In genomic region chr19:47158879-47159509, GRCh38 we compare ENCODE assay signal across 8 cellular contexts. TPM values are rescaled to one million over a fixed set of nuclear protein-coding genes. Genes with fewer than 3 reads are reported as not detected.
DNase-seq lines count a peak whose midpoint lies in the region; ATAC-seq and TF ChIP-seq lines count a peak whose summit lies in the region.

No MANE protein-coding gene starts in this region.

- H3K27me3 ChIP-seq in SJSA1 (replicated peaks) (no peaks in the 10 kb centered on the region), neural progenitor cell (no peaks in the 10 kb centered on the region)

- H3K4me1 Mint-ChIP-seq in chondrocyte (ENCODE audit: low read depth), result peaks cover 37% of the 10 kb centered on the region
- H3K4me1 Mint-ChIP-seq in neural progenitor cell, result peaks cover 38% of the 10 kb centered on the region

- no peak for ATAC-seq in HG02970 (IDR thresholded peaks at IDR 0.05; ENCODE audit: low FRiP score, unreplicated experiment)

- H2AFZ ChIP-seq in neural progenitor cell (replicated peaks), result no peak overlapping the region

- no peak overlapping the region for H3K9ac ChIP-seq in neural progenitor cell

- peaks cover 44% of the 10 kb centered on the region for H3K4me1 ChIP-seq in SJSA1 (replicated peaks)
- peaks cover 16% of the 10 kb centered on the region for H3K4me1 ChIP-seq in neural progenitor cell

- H3K36me3 Mint-ChIP-seq in chondrocyte (ENCODE audit: low read depth) (peaks cover 14% of the 10 kb centered on the region), neural progenitor cell (peaks cover 22% of the 10 kb centered on the region)

- H3K4me3 Mint-ChIP-seq in chondrocyte (ENCODE audit: unreplicated experiment), result peak overlapping the region; percentile 16
- no peak overlapping the region for H3K4me3 Mint-ChIP-seq in neural progenitor cell

- peaks cover 47% of the 10 kb centered on the region for H4K20me1 ChIP-seq in neural progenitor cell (ENCODE audit: low read depth)

- H3K27me3 Mint-ChIP-seq in chondrocyte (ENCODE audit: low read depth) (no peaks in the 10 kb centered on the region), neural progenitor cell (ENCODE audit: insufficient read depth, low read depth) (no peaks in the 10 kb centered on the region)

- H3K4me3 ChIP-seq in SJSA1 (no peak overlapping the region), neural progenitor cell (no peak overlapping the region)

- H3K27ac Mint-ChIP-seq in chondrocyte (ENCODE audit: unreplicated experiment) (peak overlapping the region; percentile 88), neural progenitor cell (peak overlapping the region; percentile 93)

- DNase-seq in AG20443 (ENCODE audit: low spot score) (peak; percentile 37), SJSA1 (ENCODE audit: low read depth in 1 of 2, low spot score in 2 of 2) (peak; percentile 53 to 70), chondrocyte (ENCODE audit: low spot score) (no peak), neural progenitor cell (ENCODE audit: low spot score) (no peak), NCI-H1048 (lab: John Stamatoyannopoulos, UW) (no peak), Ammon's horn (ENCODE audit: low spot score) (no peak), retina (no peak)

- H3K9me3 Mint-ChIP-seq in chondrocyte (ENCODE audit: low read depth) (no peaks in the 10 kb centered on the region), neural progenitor cell (no peaks in the 10 kb centered on the region)

- H3K9me3 ChIP-seq in SJSA1 (replicated peaks) (no peaks in the 10 kb centered on the region), neural progenitor cell (ENCODE audit: low read depth) (no peaks in the 10 kb centered on the region)

- H3K36me3 ChIP-seq in SJSA1 (peaks cover 85% of the 10 kb centered on the region), neural progenitor cell (peaks cover 16% of the 10 kb centered on the region)

- H3K27ac ChIP-seq in SJSA1 (peak overlapping the region; percentile 73), neural progenitor cell (no peak overlapping the region)

- peaks cover 90% of the 10 kb centered on the region for H3K79me2 ChIP-seq in neural progenitor cell (ENCODE audit: low read depth)

- no peak for TF ChIP-seq CTCF in chondrocyte (IDR thresholded peaks at IDR 0.05)
- TF ChIP-seq CTCF in neural progenitor cell (IDR thresholded peaks at IDR 0.05), result no peak

- H3F3A ChIP-seq in neural progenitor cell (ENCODE audit: low read depth), result peaks cover 35% of the 10 kb centered on the region

- H3K4me2 ChIP-seq in neural progenitor cell, result no peak overlapping the region

RNA-seq across cellular contexts. Expression of gene SAE1, which starts 28.4 kb away (rescaled TPM):
- total RNA-seq in SJSA1 (2014; rRNA removed; shearing (Covaris generic)), result 321 and 324 TPM in 2 replicates
- total RNA-seq in chondrocyte, result 91.2 to 107 TPM (median 95.7 TPM) in 3 replicates
- total RNA-seq in neural progenitor cell (ENCODE audit: low replicate concordance), result 258 and 305 TPM in 2 replicates

RNA-seq across cellular contexts. Expression of gene ZC3H4, which starts 45.4 kb away (rescaled TPM):
- total RNA-seq in SJSA1 (2014; rRNA removed; shearing (Covaris generic)), result 6.8 and 11.1 TPM in 2 replicates
- 43.5 to 54.2 TPM (median 46.2 TPM) in 3 replicates for total RNA-seq in chondrocyte
- 19.1 and 29.1 TPM in 2 replicates for total RNA-seq in neural progenitor cell (ENCODE audit: low replicate concordance)

Comparison
In these comparisons a context has a peak if more than half of its experiments do, and no peak if none do; other contexts are left out.
1. DNase-seq: peak in AG20443 (single experiment) and SJSA1 (2 of 2); none in chondrocyte (single experiment), neural progenitor cell (single experiment), NCI-H1048 (single experiment), Ammon's horn (single experiment) and retina (single experiment).